ENCODE assay signal across 16 cellular contexts in the genomic region with DNA sequence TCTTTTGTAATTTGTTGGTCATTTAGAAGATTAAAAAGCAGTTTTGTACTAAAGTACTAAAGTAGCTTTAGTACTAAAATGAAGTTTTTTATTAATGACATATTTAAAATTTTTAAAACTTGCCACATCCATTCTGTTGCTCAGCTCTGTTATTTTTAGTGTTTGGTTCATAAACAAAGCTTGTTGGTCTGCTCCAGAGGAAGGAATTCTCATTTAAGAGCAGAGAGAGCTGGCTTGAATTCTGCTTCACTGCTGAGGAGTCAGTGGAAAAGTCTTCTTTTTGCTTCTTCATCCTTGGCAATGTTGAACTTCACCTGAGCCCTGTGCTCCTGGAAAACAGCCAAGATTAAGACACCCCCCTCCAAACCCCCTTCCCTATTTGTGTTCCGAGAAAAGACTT.
"Had no signal": no experiment of that assay in that cellular context is flagged by ENCODE, and none has a peak within 500 bp of the region (broad histone marks: within the 10 kb centered on the region; RNA-seq: fewer than 3 reads in every experiment).

No MANE protein-coding gene starts in this region.

- H3K36me3 ChIP-seq: prostate gland had no signal

- DNase-seq: activated CD4-positive, alpha-beta T cell treated with anti-CD3 and anti-CD28 coated beads for 1 hour; activated gamma-delta T cell; activated T-cell treated with anti-CD3 and anti-CD28 coated beads, Interleukin-2, amount 50 U/mL, for 72 hours; adrenal gland; cerebellar nuclear complex; cortex of kidney; stimulated activated CD4-positive, alpha-beta T cell treated with anti-CD3 and anti-CD28 coated beads, Interleukin-15, amount 100 ng/mL, for 24 hours; stimulated activated CD4-positive, alpha-beta T cell treated with anti-CD3 and anti-CD28 coated beads, Interleukin-2, amount 100 ng/mL, for 48 hours; stimulated activated naive CD8-positive, alpha-beta T cell treated with anti-CD3 and anti-CD28 coated beads, Interleukin-15, amount 100 ng/mL, for 72 hours; testis; upper lobe of right lung had no signal

- H3K4me1 ChIP-seq: adrenal gland, prostate gland, right atrium auricular region, testis had no signal

- H3K9me3 ChIP-seq: adrenal gland, prostate gland, right atrium auricular region, testis, upper lobe of right lung had no signal

- ATAC-seq: activated T-cell treated with anti-CD3 and anti-CD28 coated beads, Interleukin-2, amount 50 U/mL, for 72 hours; esophagus mucosa; stimulated activated naive CD8-positive, alpha-beta T cell treated with anti-CD3 and anti-CD28 coated beads, Interleukin-15, amount 100 ng/mL, for 72 hours; upper lobe of right lung had no signal

- H3K27ac ChIP-seq: adrenal gland, prostate gland, right atrium auricular region, testis had no signal

- H3K4me3 ChIP-seq: adrenal gland, prostate gland, right atrium auricular region, skin epidermis, testis, upper lobe of right lung had no signal

- FAIRE-seq: bronchial epithelial cell had no signal

- H3K27me3 ChIP-seq: adrenal gland, right atrium auricular region, testis, upper lobe of right lung had no signal
